ENCODE assay signal across 20 cellular contexts in the genomic region with DNA sequence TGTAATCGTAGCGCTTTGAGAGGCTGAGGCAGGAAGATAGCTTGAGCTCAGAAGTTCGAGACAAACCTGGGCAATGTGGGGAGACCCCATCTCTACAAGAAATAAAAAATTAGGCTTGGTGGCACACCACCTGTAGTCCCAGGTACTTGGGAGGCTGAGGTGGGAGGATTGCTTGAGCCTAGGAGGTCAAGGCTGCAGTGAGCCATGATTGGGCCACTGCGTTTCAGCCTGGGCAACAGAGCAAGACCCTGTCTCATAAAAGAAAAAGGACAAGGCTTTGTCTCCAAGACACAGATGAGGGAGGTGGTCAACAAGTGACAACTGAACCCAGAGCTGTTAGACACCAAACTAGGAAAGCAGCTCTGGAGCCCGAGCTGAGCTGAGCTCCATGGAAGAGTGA. TPM values are rescaled to one million over a fixed set of nuclear protein-coding genes. Genes with fewer than 3 reads are reported as not detected.
DNase-seq lines count a peak whose midpoint lies in the region; ATAC-seq and TF ChIP-seq lines count a peak whose summit lies in the region.
"Had no signal": no experiment of that assay in that cellular context is flagged by ENCODE, and none has a peak within 500 bp of the region (broad histone marks: within the 10 kb centered on the region; RNA-seq: fewer than 3 reads in every experiment).

No MANE protein-coding gene starts in this region.

- no peak for TF ChIP-seq CTCF in VCaP (conservative IDR thresholded peaks at IDR 0.05)
- TF ChIP-seq CTCF in progenitor cell of endocrine pancreas (IDR thresholded peaks at IDR 0.05; ENCODE audit: unreplicated experiment): no peak

- no peaks in the 10 kb centered on the region for H3K27me3 ChIP-seq in neuronal stem cell (ENCODE audit: control insufficient read depth in 3 of 3, insufficient read depth in 3 of 3, low read depth in 1 of 3, low read length in 3 of 3)

- H3K14ac ChIP-seq in neuronal stem cell (ENCODE audit: low read length): no peak overlapping the region

- H4K8ac ChIP-seq in neuronal stem cell (ENCODE audit: low read depth, low read length): no peak overlapping the region

- H3K4ac ChIP-seq in neuronal stem cell (ENCODE audit: low read length): no peak overlapping the region

- H3K18ac ChIP-seq in neuronal stem cell (ENCODE audit: low read length): no peak overlapping the region

- H2AFZ ChIP-seq in neuronal stem cell (ENCODE audit: low read length): no peak overlapping the region
- H2AFZ ChIP-seq: GM23338 had no signal

- CTCF ChIA-PET in activated naive CD4-positive, alpha-beta T cell treated with anti-CD3 and anti-CD28 coated beads, Interleukin-2, amount 10 ng/mL, durations not matched to agents 7 days and 5 days (lab: Charles Lee): interaction anchor here (0.5 to 11.6 kb wide), 13 partner anchors 9 to 127 kb away, joined by 3 to 254 read pairs (median 7); partner anchors contain the start of gene ATG101

- no peak for DNase-seq in activated naive CD4-positive, alpha-beta T cell treated with anti-CD3 and anti-CD28 coated beads, Interleukin-2, amount 10 ng/mL, durations not matched to agents 7 days and 5 days
- no peak for DNase-seq in activated naive CD4-positive, alpha-beta T cell treated with anti-CD3 and anti-CD28 coated beads, Interleukin-2, amount 50 U/mL, for 16 hours
- DNase-seq in islet precursor cell (peak; percentile 54), progenitor cell of endocrine pancreas (ENCODE audit: low spot score, unreplicated experiment) (no peak), neuronal stem cell (ENCODE audit: low spot score) (no peak), GM19238 (ENCODE audit: insufficient read length, low spot score) (no peak)
- DNase-seq: AML-193; Calu3; CD4-positive, alpha-beta memory T cell; DMS79 treated with DMSO at 0.1 percent for 48 hours; EL; HCEC 1CT; HFFc6 had no signal

- peaks cover 1% of the 10 kb centered on the region for H3K36me3 Mint-ChIP-seq in activated naive CD4-positive, alpha-beta T cell treated with anti-CD3 and anti-CD28 coated beads, Interleukin-2, amount 10 ng/mL, durations not matched to agents 7 days and 5 days
- peaks cover 16% of the 10 kb centered on the region for H3K36me3 Mint-ChIP-seq in progenitor cell of endocrine pancreas (ENCODE audit: insufficient read depth)
- H3K36me3 Mint-ChIP-seq: IgD-negative memory B cell had no signal

- peaks cover 3% of the 10 kb centered on the region for H3K4me1 Mint-ChIP-seq in activated naive CD4-positive, alpha-beta T cell treated with anti-CD3 and anti-CD28 coated beads, Interleukin-2, amount 10 ng/mL, durations not matched to agents 7 days and 5 days
- peaks cover 1% of the 10 kb centered on the region for H3K4me1 Mint-ChIP-seq in progenitor cell of endocrine pancreas (ENCODE audit: low read depth)

- H3K23ac ChIP-seq in neuronal stem cell (ENCODE audit: low read depth, low read length, poor library complexity): no peak overlapping the region

- no peak overlapping the region for H2BK12ac ChIP-seq in neuronal stem cell (ENCODE audit: low read length)

- H3K79me1 ChIP-seq in neuronal stem cell (ENCODE audit: low read depth, low read length): no peaks in the 10 kb centered on the region

- no peaks in the 10 kb centered on the region for H3K9me3 Mint-ChIP-seq in activated naive CD4-positive, alpha-beta T cell treated with anti-CD3 and anti-CD28 coated beads, Interleukin-2, amount 10 ng/mL, durations not matched to agents 7 days and 5 days
- no peaks in the 10 kb centered on the region for H3K9me3 Mint-ChIP-seq in progenitor cell of endocrine pancreas (ENCODE audit: low read depth)
- H3K9me3 Mint-ChIP-seq: CD4-positive, alpha-beta memory T cell; GM23338; HFFc6; IgD-negative memory B cell had no signal

- peaks cover 20 to 97% of the 10 kb centered on the region in 2 donors for H3K36me3 ChIP-seq in neuronal stem cell (replicated peaks in 1 of 2; ENCODE audit: control insufficient read depth in 2 of 2, insufficient read depth in 2 of 2, low read length in 2 of 2)

- no peak overlapping the region for H2BK15ac ChIP-seq in neuronal stem cell (ENCODE audit: low read length)

- no CpG with 5 or more reads among the region's 5 CpGs for WGBS in neuronal stem cell (ENCODE audit: extremely low coverage in 2 of 2, insufficient read length in 2 of 2, insufficient replicate concordance in 1 of 2), 2 donors

- H3K4me3 Mint-ChIP-seq in activated naive CD4-positive, alpha-beta T cell treated with anti-CD3 and anti-CD28 coated beads, Interleukin-2, amount 10 ng/mL, durations not matched to agents 7 days and 5 days: no peak overlapping the region
- no peak overlapping the region for H3K4me3 Mint-ChIP-seq in progenitor cell of endocrine pancreas (ENCODE audit: low read depth)
- H3K4me3 Mint-ChIP-seq: CD4-positive, alpha-beta memory T cell; GM23338; HFFc6; IgD-negative memory B cell had no signal

- H3K9me3 ChIP-seq in neuronal stem cell (replicated peaks in 1 of 2; ENCODE audit: control insufficient read depth in 2 of 2, insufficient read depth in 1 of 2, low read depth in 1 of 2, low read length in 2 of 2): no peaks in the 10 kb centered on the region
- H3K9me3 ChIP-seq: A549 had no signal

- H2BK120ac ChIP-seq in neuronal stem cell (ENCODE audit: low read depth, low read length): no peak overlapping the region

- no peak overlapping the region for H4K91ac ChIP-seq in neuronal stem cell (ENCODE audit: low read depth, low read length, poor library complexity)

- no peak overlapping the region for H2AK5ac ChIP-seq in neuronal stem cell (ENCODE audit: low read depth, low read length)

- peak overlapping the region; percentile 62 for H3K27ac Mint-ChIP-seq in activated naive CD4-positive, alpha-beta T cell treated with anti-CD3 and anti-CD28 coated beads, Interleukin-2, amount 10 ng/mL, durations not matched to agents 7 days and 5 days
- peak overlapping the region; percentile 34 for H3K27ac Mint-ChIP-seq in progenitor cell of endocrine pancreas
- H3K27ac Mint-ChIP-seq: GM23338, HFFc6 had no signal

- H2BK5ac ChIP-seq in neuronal stem cell (ENCODE audit: low read length): no peak overlapping the region

- ATAC-seq in HG03135 (IDR thresholded peaks at IDR 0.05; ENCODE audit: unreplicated experiment): no peak

- peaks cover 0 to 5% of the 10 kb centered on the region in 2 donors for H3K4me1 ChIP-seq in neuronal stem cell (ENCODE audit: control insufficient read depth in 2 of 2, insufficient read depth in 1 of 2, low read depth in 1 of 2, low read length in 2 of 2)

- H3K27ac ChIP-seq in VCaP (peak overlapping the region; percentile 48), neuronal stem cell (replicated peaks; ENCODE audit: low read length) (no peak overlapping the region)
- H3K27ac ChIP-seq: A549, C4-2B had no signal

- no peak overlapping the region for H3K4me3 ChIP-seq in neuronal stem cell (ENCODE audit: low read length in 2 of 2)
- H3K4me3 ChIP-seq: A549, GM12878, GM23338 had no signal

- H3K9ac ChIP-seq in neuronal stem cell (ENCODE audit: low read depth, low read length, poor library complexity): no peak overlapping the region

- no peak overlapping the region for H3K4me2 ChIP-seq in neuronal stem cell (ENCODE audit: insufficient read depth, low read length, poor library complexity, severe bottlenecking)
- H3K4me2 ChIP-seq: A549, GM23338 had no signal

- no peaks in the 10 kb centered on the region for H3K27me3 Mint-ChIP-seq in activated naive CD4-positive, alpha-beta T cell treated with anti-CD3 and anti-CD28 coated beads, Interleukin-2, amount 10 ng/mL, durations not matched to agents 7 days and 5 days
- H3K27me3 Mint-ChIP-seq in progenitor cell of endocrine pancreas: no peaks in the 10 kb centered on the region
- H3K27me3 Mint-ChIP-seq: CD4-positive, alpha-beta memory T cell had no signal

RNA-seq across cellular contexts. Expression of gene TAMALIN, which starts 14.5 kb away (rescaled TPM):
- total RNA-seq in progenitor cell of endocrine pancreas: 12.5 and 15.5 TPM in 2 replicates
- 11.1 TPM for polyA plus RNA-seq in neuronal stem cell (2013, experiment 1 of 2)
- polyA plus RNA-seq in neuronal stem cell (2013, experiment 2 of 2): 10.9 TPM
- total RNA-seq: Calu3 had no signal

RNA-seq across cellular contexts. Expression of gene ACVR1B, which starts 40.7 kb away (rescaled TPM):
- total RNA-seq in progenitor cell of endocrine pancreas: 65.1 and 65.7 TPM in 2 replicates
- polyA plus RNA-seq in neuronal stem cell (2013, experiment 1 of 2): 12.6 TPM
- polyA plus RNA-seq in neuronal stem cell (2013, experiment 2 of 2): 12.7 TPM

RNA-seq across cellular contexts. Expression of gene NR4A1, which starts 59.0 kb away (rescaled TPM):
- total RNA-seq in progenitor cell of endocrine pancreas: 21.7 and 22.8 TPM in 2 replicates
- 46.2 TPM for polyA plus RNA-seq in neuronal stem cell (2013, experiment 1 of 2)
- polyA plus RNA-seq in neuronal stem cell (2013, experiment 2 of 2): 44.5 TPM
